In the genomic region with DNA sequence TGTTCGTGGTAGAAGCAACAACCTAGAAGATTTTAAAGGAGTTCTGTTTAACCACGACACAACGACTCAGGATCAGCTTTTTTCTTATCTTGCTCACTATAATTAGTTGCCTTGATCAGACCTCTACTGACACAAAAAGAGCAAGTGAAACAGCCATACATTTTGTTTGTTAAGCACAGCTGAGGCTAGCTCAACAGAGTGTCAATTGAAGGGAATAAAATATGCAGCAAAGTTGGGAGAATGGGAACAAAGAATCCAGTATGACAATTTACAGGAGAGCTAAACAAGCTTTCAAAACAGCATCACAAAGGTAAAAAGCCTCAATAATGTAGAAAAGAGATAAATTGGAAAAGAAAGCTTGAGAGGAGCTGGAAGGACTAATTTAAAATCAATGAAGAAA, we compare ENCODE assay signal across 25 cellular contexts. TPM values are rescaled to one million over a fixed set of nuclear protein-coding genes. Genes with fewer than 3 reads are reported as not detected.
DNase-seq lines count a peak whose midpoint lies in the region; TF ChIP-seq lines count a peak whose summit lies in the region.
"Had no signal": no experiment of that assay in that cellular context is flagged by ENCODE, and none has a peak within 500 bp of the region (broad histone marks: within the 10 kb centered on the region; RNA-seq: fewer than 3 reads in every experiment).

No MANE protein-coding gene starts in this region.

- H3K27ac ChIP-seq in OCI-LY7 (ENCODE audit: low read depth, low read length, poor library complexity, severe bottlenecking) (no peak overlapping the region), dorsolateral prefrontal cortex (peak overlapping the region; percentile 61 to 98 (median 92)), uterus (no peak overlapping the region), PC-9 (no peak overlapping the region)
- H3K27ac ChIP-seq: KMS-11, Peyer's patch had no signal

- H3K79me2 ChIP-seq in OCI-LY7 (ENCODE audit: insufficient read depth, low read depth, low read length) (no peaks in the 10 kb centered on the region), PC-9 (ENCODE audit: low read depth) (no peaks in the 10 kb centered on the region)

- TF ChIP-seq CTCF in OCI-LY7 (conservative IDR thresholded peaks at IDR 0.05; ENCODE audit: low read length) (no peak), dorsolateral prefrontal cortex (IDR thresholded peaks at IDR 0.05 in 54 of 56, conservative IDR thresholded peaks at IDR 0.05 in 2 of 56; ENCODE audit: low read depth in 1 of 56, partially characterized antibody in 56 of 56) (peak in 1 of 56 donors; percentile 25), uterus (IDR thresholded peaks at IDR 0.05) (no peak), PC-9 (conservative IDR thresholded peaks at IDR 0.05) (no peak)

- no peaks in the 10 kb centered on the region for H4K20me1 ChIP-seq in OCI-LY7 (ENCODE audit: insufficient read depth, low read length)
- H4K20me1 ChIP-seq in PC-9 (ENCODE audit: insufficient read depth): no peaks in the 10 kb centered on the region

- H2AFZ ChIP-seq in OCI-LY7 (ENCODE audit: low read length): peak overlapping the region; percentile 20; the same call in 1 of the 2 replicates
- no peak overlapping the region for H2AFZ ChIP-seq in PC-9

- no TSS peak for BruUV-seq in OCI-LY7 (replicated peaks; lab: Mats Ljungman, UMichigan)
- no TSS peak for BruUV-seq in PC-9 (replicated peaks; lab: Mats Ljungman, UMichigan)

- H3K4me3 ChIP-seq in OCI-LY7 (ENCODE audit: low read depth, low read length, poor library complexity, severe bottlenecking) (no peak overlapping the region), dorsolateral prefrontal cortex (peak overlapping the region in 6 of 59 donors; percentile 2 to 28 (median 10)), uterus (no peak overlapping the region), PC-9 (no peak overlapping the region)
- H3K4me3 ChIP-seq: HAP-1, Peyer's patch had no signal

- no peak for TF ChIP-seq POLR2A in uterus (IDR thresholded peaks at IDR 0.05)

- POLR2A ChIA-PET in OCI-LY7 (lab: Charles Lee) (interaction anchor here (0.6 to 2.6 kb wide), 13 partner anchors 8 to 655 kb away, joined by 3 to 16 read pairs (median 4); a partner anchor contains a TSS), PC-9 (lab: Charles Lee; ENCODE audit: unreplicated experiment) (no interaction called here)

- intact Hi-C loops in OCI-LY7 (cut with micrococcal nuclease; ENCODE audit: unreplicated experiment) (no loop called here), dorsolateral prefrontal cortex (cut with DNase I) (no loop called here), uterus (cut with DNase I; ENCODE audit: low total_unique reads) (no loop called here), PC-9 (cut with micrococcal nuclease; ENCODE audit: unreplicated experiment) (no loop called here)

- no peak overlapping the region for H3K4me2 ChIP-seq in OCI-LY7 (ENCODE audit: low read length)
- no peak overlapping the region for H3K4me2 ChIP-seq in PC-9
- H3K4me2 ChIP-seq: KMS-11, SK-N-SH had no signal

- CTCF ChIA-PET in OCI-LY7 (lab: Charles Lee; ENCODE audit: unreplicated experiment) (interaction anchor here (1.4 kb wide), 1 partner anchor 9 kb away, joined by 4 read pairs; no protein-coding TSS in a partner anchor), PC-9 (lab: Charles Lee) (no interaction called here)

- H3K9me3 ChIP-seq in OCI-LY7 (ENCODE audit: low read length) (no peaks in the 10 kb centered on the region), uterus (no peaks in the 10 kb centered on the region), PC-9 (ENCODE audit: insufficient read depth, low read depth) (no peaks in the 10 kb centered on the region)
- H3K9me3 ChIP-seq: HAP-1, Peyer's patch, SK-N-SH had no signal

- H3K9me2 ChIP-seq in OCI-LY7 (ENCODE audit: insufficient read depth, low read length) (no peaks in the 10 kb centered on the region), PC-9 (ENCODE audit: insufficient read depth) (no peaks in the 10 kb centered on the region)
- H3K9me2 ChIP-seq: SK-N-SH had no signal

- H3K4me1 ChIP-seq in OCI-LY7 (ENCODE audit: insufficient read depth, low read length, poor library complexity, severe bottlenecking) (peaks cover 59% of the 10 kb centered on the region), uterus (no peaks in the 10 kb centered on the region), PC-9 (replicated peaks; ENCODE audit: insufficient read depth) (peaks cover 11% of the 10 kb centered on the region)
- H3K4me1 ChIP-seq: HAP-1 had no signal

- H3K36me3 ChIP-seq in OCI-LY7 (ENCODE audit: insufficient read depth, low read length) (no peaks in the 10 kb centered on the region), uterus (no peaks in the 10 kb centered on the region), PC-9 (ENCODE audit: low read depth) (no peaks in the 10 kb centered on the region)
- H3K36me3 ChIP-seq: HAP-1, Peyer's patch had no signal

- H3K27me3 ChIP-seq in dorsolateral prefrontal cortex: no peaks in the 10 kb centered on the region
- H3K27me3 ChIP-seq in uterus: no peaks in the 10 kb centered on the region
- H3K27me3 ChIP-seq in PC-9 (ENCODE audit: insufficient read depth, low read depth): no peaks in the 10 kb centered on the region
- H3K27me3 ChIP-seq: Peyer's patch had no signal

- no peaks in the 10 kb centered on the region for H3F3A ChIP-seq in PC-9 (ENCODE audit: insufficient read depth, low read depth)

- no peak for DNase-seq in OCI-LY7 (ENCODE audit: low spot score)
- DNase-seq in dorsolateral prefrontal cortex: no peak
- peak; percentile 96 for DNase-seq in pons (ENCODE audit: low spot score)
- no peak for DNase-seq in uterus
- no peak for DNase-seq in KBM-7
- no peak for DNase-seq in PC-9
- DNase-seq in kidney tubule cell (ENCODE audit: low spot score): no peak
- DNase-seq: CD8-positive, alpha-beta memory T cell; DMS 273 treated with DMSO at 0.1 percent for 48 hours; DMS79 treated with DMSO at 0.1 percent for 48 hours; GF-D8; GOT3; HFFc6; IMR-90; NCI-H1048; NCI-H1417; NCI-H1694; NCI-H2029 treated with DMSO at 0.1 percent for 48 hours; NCI-H446 treated with DMSO at 0.1 percent for 48 hours; NCI-H526; Peyer's patch; SIG-M5; SK-N-SH had no signal

- in situ Hi-C loops in KBM-7 (cut with MboI; ENCODE audit: low pct_unique_long_range_greater_than_20kb, low sequenced_read_pairs): no loop called here

RNA-seq across cellular contexts. Expression of a gene that starts 40.5 kb away (rescaled TPM):
- total RNA-seq in OCI-LY7 (2014; rRNA removed; shearing (Covaris generic)): 11.9 and 18.8 TPM in 2 replicates
- total RNA-seq in OCI-LY7 (2022): 20.6 and 26.4 TPM in 2 replicates
- 10 to 100 TPM; 24.1 to 66.9 (median 36.4) TPM for total RNA-seq in dorsolateral prefrontal cortex
- total RNA-seq in uterus: 10 to 100 TPM; 27.7 to 49.6 (median 40.6) TPM
- 33.8 and 53.4 TPM in 2 replicates for total RNA-seq in PC-9 (2021)

Comparison
In these comparisons a context has a peak if more than half of its experiments do, and no peak if none do; other contexts are left out.
1. H3K27ac ChIP-seq: peak in dorsolateral prefrontal cortex (59 of 59); none in OCI-LY7 (single experiment), uterus (0 of 2) and PC-9 (single experiment).